ENCODE assay signal across 1 cellular context in genomic region chr6:43089874-43090556, GRCh38.
TF ChIP-seq lines count a peak whose summit lies in the region.

No MANE protein-coding gene starts in this region.

TF ChIP-seq in HepG2, 621 proteins besides CTCF, POLR2A, EP300 and RAD21 (continued from another document and continues in another):
- TF ChIP-seq ZNF788 (CRISPR knock-in tag; IDR thresholded peaks at IDR 0.05; ENCODE audit: borderline replicate concordance) (0 out of 2 replicates have a peak, but pooled peaks have one; percentile 85), ARID5B (CRISPR knock-in tag; IDR thresholded peaks at IDR 0.05) (peak; percentile 94), ZFYVE20 (CRISPR knock-in tag; IDR thresholded peaks at IDR 0.05; ENCODE audit: borderline replicate concordance, low read depth) (no peak), YY1 (IDR thresholded peaks at IDR 0.05; ENCODE audit: insufficient read depth, insufficient replicate concordance, low read depth, low read length) (peak; percentile 14), ZNF639 (CRISPR knock-in tag; conservative IDR thresholded peaks at IDR 0.05) (0 out of 2 replicates have a peak, but pooled peaks have one; percentile 23), ZNF235 (CRISPR knock-in tag; IDR thresholded peaks at IDR 0.05; ENCODE audit: borderline replicate concordance) (no peak), TSC22D2 (CRISPR knock-in tag; IDR thresholded peaks at IDR 0.05; ENCODE audit: borderline replicate concordance) (peak; percentile 22; the same call in 1 of the 2 replicates), ZC3H13 (CRISPR knock-in tag; IDR thresholded peaks at IDR 0.05) (peak; percentile 52; the same call in 1 of the 2 replicates), ZNF564 (CRISPR knock-in tag; IDR thresholded peaks at IDR 0.05) (peak; percentile 63; the same call in 1 of the 2 replicates), CENPX (CRISPR knock-in tag; IDR thresholded peaks at IDR 0.05) (no peak), MED13 (CRISPR knock-in tag; IDR thresholded peaks at IDR 0.05) (no peak), GLI4 (CRISPR knock-in tag; IDR thresholded peaks at IDR 0.05; ENCODE audit: borderline replicate concordance) (peak; percentile 8; the same call in 1 of the 2 replicates), ZNF234 (CRISPR knock-in tag; conservative IDR thresholded peaks at IDR 0.05) (no peak), MED8 (CRISPR knock-in tag; IDR thresholded peaks at IDR 0.05; ENCODE audit: insufficient replicate concordance) (no peak), RFX1 (IDR thresholded peaks at IDR 0.05) (no peak), CBFB (CRISPR knock-in tag; IDR thresholded peaks at IDR 0.05) (0 out of 2 replicates have a peak, but pooled peaks have one; percentile 48), GFI1 (CRISPR knock-in tag; IDR thresholded peaks at IDR 0.05; ENCODE audit: borderline replicate concordance) (peak; percentile 66), PATZ1 (CRISPR knock-in tag; IDR thresholded peaks at IDR 0.05) (peak; percentile 98), NFIC (IDR thresholded peaks at IDR 0.05; ENCODE audit: low read length) (peak; percentile 84), HNRNPK (IDR thresholded peaks at IDR 0.05; ENCODE audit: low read depth, low read length, poor library complexity, severe bottlenecking) (no peak), ZUFSP (CRISPR knock-in tag; IDR thresholded peaks at IDR 0.05; ENCODE audit: borderline replicate concordance) (no peak), RAD51 (IDR thresholded peaks at IDR 0.05; ENCODE audit: borderline replicate concordance) (no peak), ATF3 (CRISPR knock-in tag; IDR thresholded peaks at IDR 0.05) (peak; percentile 14; the same call in 1 of the 2 replicates), SOX5 (CRISPR knock-in tag; IDR thresholded peaks at IDR 0.05; ENCODE audit: borderline replicate concordance) (peak; percentile 81; the same call in 1 of the 2 replicates), PCBP1 (IDR thresholded peaks at IDR 0.05; ENCODE audit: borderline replicate concordance, low read depth, low read length) (no peak), ZNF549 (CRISPR knock-in tag; IDR thresholded peaks at IDR 0.05) (no peak), ZNF547 (CRISPR knock-in tag; IDR thresholded peaks at IDR 0.05) (peak; percentile 63; the same call in 1 of the 2 replicates), ZBTB10 (CRISPR knock-in tag; IDR thresholded peaks at IDR 0.05; ENCODE audit: borderline replicate concordance) (no peak), ZNF878 (CRISPR knock-in tag; IDR thresholded peaks at IDR 0.05) (no peak; the same call in 1 of the 2 replicates), ARID3A (IDR thresholded peaks at IDR 0.05; ENCODE audit: low read depth, low read length) (no peak; the same call in 1 of the 2 replicates), ZNF224 (CRISPR knock-in tag; IDR thresholded peaks at IDR 0.05) (peak; percentile 64; the same call in 1 of the 2 replicates), ZNF143 (CRISPR knock-in tag; IDR thresholded peaks at IDR 0.05) (no peak; the same call in 1 of the 2 replicates), ZNF142 (CRISPR knock-in tag; IDR thresholded peaks at IDR 0.05) (no peak), ZNF607 (CRISPR knock-in tag; IDR thresholded peaks at IDR 0.05; ENCODE audit: borderline replicate concordance) (no peak), XBP1 (CRISPR knock-in tag; IDR thresholded peaks at IDR 0.05) (no peak), FUBP1 (CRISPR knock-in tag; IDR thresholded peaks at IDR 0.05; ENCODE audit: borderline replicate concordance) (no peak)
